ENCODE assay signal across 1 cellular context in genomic region chr19:49430172-49430677, GRCh38.
TF ChIP-seq lines count a peak whose summit lies in the region.

No MANE protein-coding gene starts in this region.

TF ChIP-seq in HEK293, 187 proteins besides CTCF, POLR2A, EP300 and RAD21 (continued from another document and continues in another):
- no peak for TF ChIP-seq ZNF148 (tag by site-specific recombination; IDR thresholded peaks at IDR 0.05; ENCODE audit: borderline replicate concordance)
- no peak for TF ChIP-seq RBAK (tag by site-specific recombination; IDR thresholded peaks at IDR 0.05)
- TF ChIP-seq EGR2 (tag by site-specific recombination; IDR thresholded peaks at IDR 0.05; ENCODE audit: low read depth) = no peak
- TF ChIP-seq ZBTB7A (tag by site-specific recombination; IDR thresholded peaks at IDR 0.05; ENCODE audit: low read depth) = no peak
- TF ChIP-seq ZNF26 (tag by site-specific recombination; IDR thresholded peaks at IDR 0.05) = no peak
- peak; percentile 100 for TF ChIP-seq PRDM4 (tag by site-specific recombination; IDR thresholded peaks at IDR 0.05)
- TF ChIP-seq OSR2 (tag by site-specific recombination; IDR thresholded peaks at IDR 0.05) = no peak
- no peak for TF ChIP-seq ZNF548 (tag by site-specific recombination; IDR thresholded peaks at IDR 0.05)
- no peak for TF ChIP-seq ZNF335 (tag by site-specific recombination; conservative IDR thresholded peaks at IDR 0.05)
- TF ChIP-seq ZNF843 (tag by site-specific recombination; IDR thresholded peaks at IDR 0.05) = no peak
- peak; percentile 35; the same call in 1 of the 2 replicates for TF ChIP-seq ZNF585B (tag by site-specific recombination; IDR thresholded peaks at IDR 0.05)
- TF ChIP-seq ZNF76 (tag by site-specific recombination; IDR thresholded peaks at IDR 0.05; ENCODE audit: borderline replicate concordance, low read depth) = no peak
- TF ChIP-seq ZNF266 (tag by site-specific recombination; IDR thresholded peaks at IDR 0.05; ENCODE audit: low read depth) = no peak
- TF ChIP-seq ZNF426 (tag by site-specific recombination; IDR thresholded peaks at IDR 0.05) = no peak
- TF ChIP-seq GLIS1 (tag by site-specific recombination; IDR thresholded peaks at IDR 0.05) = peak; percentile 21; the same call in 1 of the 2 replicates
- no peak for TF ChIP-seq ZNF391 (tag by site-specific recombination; IDR thresholded peaks at IDR 0.05; ENCODE audit: borderline replicate concordance, low read depth)
- TF ChIP-seq ZNF184 (tag by site-specific recombination; IDR thresholded peaks at IDR 0.05) = no peak
- no peak for TF ChIP-seq ZNF2 (tag by site-specific recombination; IDR thresholded peaks at IDR 0.05)
- no peak for TF ChIP-seq ZNF488 (tag by site-specific recombination; IDR thresholded peaks at IDR 0.05)
- no peak for TF ChIP-seq ZNF121 (tag by site-specific recombination; IDR thresholded peaks at IDR 0.05)
- no peak for TF ChIP-seq ZNF837 (tag by site-specific recombination; IDR thresholded peaks at IDR 0.05)
- TF ChIP-seq ZBTB49 (tag by site-specific recombination; IDR thresholded peaks at IDR 0.05; ENCODE audit: low read depth) = no peak
- TF ChIP-seq ZSCAN16 (tag by site-specific recombination; IDR thresholded peaks at IDR 0.05) = no peak
- no peak for TF ChIP-seq TCF7L2 (IDR thresholded peaks at IDR 0.05; ENCODE audit: borderline replicate concordance, low read depth, low read length)
- no peak for TF ChIP-seq ZNF621 (tag by site-specific recombination; IDR thresholded peaks at IDR 0.05)
- no peak for TF ChIP-seq ZNF214 (tag by site-specific recombination; IDR thresholded peaks at IDR 0.05; ENCODE audit: borderline replicate concordance)
- no peak for TF ChIP-seq ZSCAN18 (tag by site-specific recombination; IDR thresholded peaks at IDR 0.05)
- TF ChIP-seq ZNF354C (tag by site-specific recombination; IDR thresholded peaks at IDR 0.05; ENCODE audit: borderline replicate concordance, low read depth) = no peak
- TF ChIP-seq ZBTB21 (tag by site-specific recombination; IDR thresholded peaks at IDR 0.05) = no peak
- TF ChIP-seq YY2 (tag by site-specific recombination; IDR thresholded peaks at IDR 0.05) = no peak
- TF ChIP-seq ZNF707 (tag by site-specific recombination; IDR thresholded peaks at IDR 0.05) = no peak
- no peak for TF ChIP-seq KLF16 (tag by site-specific recombination; IDR thresholded peaks at IDR 0.05)
- TF ChIP-seq SCRT2 (tag by site-specific recombination; IDR thresholded peaks at IDR 0.05) = no peak
- no peak for TF ChIP-seq ATF2 (tag by site-specific recombination; IDR thresholded peaks at IDR 0.05; ENCODE audit: low read depth)
- no peak for TF ChIP-seq ZNF529 (tag by site-specific recombination; IDR thresholded peaks at IDR 0.05; ENCODE audit: insufficient replicate concordance)
- no peak for TF ChIP-seq ZNF514 (tag by site-specific recombination; IDR thresholded peaks at IDR 0.05)
- no peak for TF ChIP-seq BCL11B (tag by site-specific recombination; IDR thresholded peaks at IDR 0.05; ENCODE audit: low read depth)
- peak; percentile 24; the same call in 1 of the 2 replicates for TF ChIP-seq ZNF580 (tag by site-specific recombination; IDR thresholded peaks at IDR 0.05)
- no peak for TF ChIP-seq ZNF560 (tag by site-specific recombination; IDR thresholded peaks at IDR 0.05; ENCODE audit: borderline replicate concordance)
- no peak for TF ChIP-seq ZNF473 (tag by site-specific recombination; IDR thresholded peaks at IDR 0.05)
- TF ChIP-seq ZNF692 (tag by site-specific recombination; IDR thresholded peaks at IDR 0.05) = no peak
- TF ChIP-seq ZNF140 (tag by site-specific recombination; IDR thresholded peaks at IDR 0.05) = no peak
- TF ChIP-seq PRDM1 (tag by site-specific recombination; IDR thresholded peaks at IDR 0.05) = peak; percentile 76
- no peak for TF ChIP-seq ZNF639 (tag by site-specific recombination; IDR thresholded peaks at IDR 0.05)
- no peak for TF ChIP-seq ZNF211 (tag by site-specific recombination; IDR thresholded peaks at IDR 0.05; ENCODE audit: low read depth)
- no peak for TF ChIP-seq ZIC2 (tag by site-specific recombination; IDR thresholded peaks at IDR 0.05)
- no peak for TF ChIP-seq ZNF777 (tag by site-specific recombination; IDR thresholded peaks at IDR 0.05; ENCODE audit: borderline replicate concordance)
- TF ChIP-seq ZNF324 (tag by site-specific recombination; IDR thresholded peaks at IDR 0.05) = no peak
- no peak for TF ChIP-seq ZSCAN30 (tag by site-specific recombination; IDR thresholded peaks at IDR 0.05)
- no peak for TF ChIP-seq HOXD13 (CRISPR knock-in tag; IDR thresholded peaks at IDR 0.05; ENCODE audit: borderline replicate concordance)
- 0 out of 2 replicates have a peak, but pooled peaks have one; percentile 12 for TF ChIP-seq GLIS2 (tag by site-specific recombination; IDR thresholded peaks at IDR 0.05)
- TF ChIP-seq ZNF24 (tag by site-specific recombination; IDR thresholded peaks at IDR 0.05) = no peak
- TF ChIP-seq ZNF555 (tag by site-specific recombination; conservative IDR thresholded peaks at IDR 0.05) = no peak
